Comparison of ENCODE assay signal across 21 cellular contexts in the genomic region with DNA sequence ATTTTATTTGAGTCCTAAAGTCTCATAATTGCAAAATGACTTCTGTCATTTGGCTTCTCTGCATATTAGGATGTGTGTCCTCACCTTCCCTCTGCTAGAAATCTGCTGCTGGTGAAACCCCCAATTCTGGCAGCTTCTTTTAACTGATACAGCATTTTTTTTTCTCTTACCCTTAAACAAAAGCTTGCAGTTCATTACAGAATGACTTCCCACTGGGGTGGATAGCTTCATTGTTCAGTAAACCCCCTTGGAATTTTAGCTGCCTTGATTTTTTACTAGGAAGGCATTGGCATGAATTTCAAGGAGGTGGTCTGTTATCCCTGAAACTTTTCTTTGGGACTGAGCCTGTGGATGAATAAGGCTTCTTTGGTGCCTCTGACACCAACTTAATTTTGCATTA. TPM values are rescaled to one million over a fixed set of nuclear protein-coding genes. Genes with fewer than 3 reads are reported as not detected.
DNase-seq lines count a peak whose midpoint lies in the region; ATAC-seq, FAIRE-seq and TF ChIP-seq lines count a peak whose summit lies in the region.
"Had no signal": no experiment of that assay in that cellular context is flagged by ENCODE, and none has a peak within 500 bp of the region (broad histone marks: within the 10 kb centered on the region; RNA-seq: fewer than 3 reads in every experiment).

No MANE protein-coding gene starts in this region.

- peak overlapping the region; percentile 51 for H3K18ac ChIP-seq in mesendoderm (ENCODE audit: low read length)

- POLR2A ChIA-PET in A673 (lab: Charles Lee; ENCODE audit: low non-redundant PET) (interaction anchor here (0.7 kb wide), 1 partner anchor 17 kb away, joined by 5 read pairs; no protein-coding TSS in a partner anchor), K562 (lab: Yijun Ruan, JAX) (interaction anchor here (1.2 to 1.6 kb wide), 4 partner anchors 10 to 17 kb away, joined by 3 to 6 read pairs (median 4); partner anchors contain the start of gene TSEN15)
- POLR2A ChIA-PET in activated CD4-positive, alpha-beta memory T cell treated with anti-CD3 and anti-CD28 coated beads for 36 hours (lab: Charles Lee) = no interaction called here

- no peaks in the 10 kb centered on the region for H3K27me3 Mint-ChIP-seq in activated CD4-positive, alpha-beta memory T cell treated with anti-CD3 and anti-CD28 coated beads for 36 hours
- H3K27me3 Mint-ChIP-seq: CD8-positive, alpha-beta memory T cell had no signal

- no peaks in the 10 kb centered on the region for H3K9me3 Mint-ChIP-seq in activated CD4-positive, alpha-beta memory T cell treated with anti-CD3 and anti-CD28 coated beads for 36 hours
- H3K9me3 Mint-ChIP-seq: CD8-positive, alpha-beta memory T cell had no signal

- no peak for TF ChIP-seq EP300 in K562 (IDR thresholded peaks at IDR 0.05; ENCODE audit: low read length)

- H3K27me3 ChIP-seq in A673 (replicated peaks; ENCODE audit: insufficient read depth, low read depth, low read length, poor library complexity) (no peaks in the 10 kb centered on the region), HUES48 (ENCODE audit: control insufficient read depth, insufficient read depth, low read length) (no peaks in the 10 kb centered on the region), K562 (ENCODE audit: control insufficient read depth in 2 of 2, insufficient read depth in 2 of 2, low read length in 2 of 2) (no peaks in the 10 kb centered on the region), mesendoderm (ENCODE audit: insufficient read depth, low read length, poor library complexity) (no peaks in the 10 kb centered on the region)

- H3K56ac ChIP-seq in mesendoderm (ENCODE audit: low read length) = no peak overlapping the region

- H3K4ac ChIP-seq in mesendoderm (ENCODE audit: low read depth, low read length) = no peak overlapping the region

- H2BK5ac ChIP-seq in mesendoderm (ENCODE audit: low read length) = no peak overlapping the region

- no peak overlapping the region for H3K9ac ChIP-seq in HUES48 (ENCODE audit: low read depth, low read length)
- H3K9ac ChIP-seq in K562 (ENCODE audit: insufficient read depth in 1 of 2, low read depth in 2 of 2, low read length in 2 of 2) = no peak overlapping the region
- no peak overlapping the region for H3K9ac ChIP-seq in mesendoderm (ENCODE audit: low read length)

- DNase-seq in A673 (ENCODE audit: low spot score) (no peak), K562 (ENCODE audit: extremely low read depth in 1 of 4, low spot score in 3 of 4) (no peak), mesendoderm (peak; percentile 38), NCI-H82 treated with DMSO at 0.1 percent for 48 hours (lab: John Stamatoyannopoulos, UW; ENCODE audit: unreplicated experiment) (no peak)
- DNase-seq in activated effector memory CD4-positive, alpha-beta T cell treated with anti-CD3 and anti-CD28 coated beads, Interleukin-2, amount 50 U/mL, for 16 hours = no peak
- DNase-seq in activated CD4-positive, alpha-beta memory T cell treated with anti-CD3 and anti-CD28 coated beads for 36 hours = no peak
- DNase-seq: Calu3; CD8-positive, alpha-beta memory T cell; NCI-H1105; NCI-H146; NCI-H2029; NCI-H2227 treated with DMSO at 0.1 percent for 48 hours; NCI-H510A; NK-92 treated with Interleukin-12 subunit alpha and Interleukin-12 subunit beta, amount 100 ng/mL, for 24 hours; OCI-M1; Right ventricle myocardium superior had no signal

- no peak overlapping the region for H2AK5ac ChIP-seq in mesendoderm (ENCODE audit: low read length)

- TF ChIP-seq POLR2A in K562 (conservative IDR thresholded peaks at IDR 0.05) = no peak

- H3K4me1 Mint-ChIP-seq in activated CD4-positive, alpha-beta memory T cell treated with anti-CD3 and anti-CD28 coated beads for 36 hours (ENCODE audit: low read depth) = peaks cover 8% of the 10 kb centered on the region

- intact Hi-C loops in A673 (cut with micrococcal nuclease; ENCODE audit: unreplicated experiment) (no loop called here), K562 (cut with micrococcal nuclease) (no loop called here)
- intact Hi-C loops in activated CD4-positive, alpha-beta memory T cell treated with anti-CD3 and anti-CD28 coated beads for 36 hours (cut with micrococcal nuclease) = no loop called here

- H2BK15ac ChIP-seq in mesendoderm (replicated peaks; ENCODE audit: low read depth) = no peak overlapping the region

- ATAC-seq in K562 = no peak
- no peak for ATAC-seq in HG03025 (IDR thresholded peaks at IDR 0.05; ENCODE audit: low FRiP score, unreplicated experiment)

- no peak overlapping the region for H3K4me2 ChIP-seq in K562 (ENCODE audit: insufficient read depth, low read length)
- no peak overlapping the region for H3K4me2 ChIP-seq in mesendoderm (ENCODE audit: low read length)

- TF ChIP-seq RAD21 in K562 (CRISPR knock-in tag; conservative IDR thresholded peaks at IDR 0.05 in 1 of 2, IDR thresholded peaks at IDR 0.05 in 1 of 2) = no peak

- no peak overlapping the region for H3K23ac ChIP-seq in mesendoderm (ENCODE audit: low read length)

- in situ Hi-C loops in K562 (cut with MboI) = no loop called here

- CTCF ChIA-PET in A673 (lab: Charles Lee) = interaction anchor here (0.6 kb wide), 1 partner anchor 565 kb away, joined by 3 read pairs; no protein-coding TSS in a partner anchor
- CTCF ChIA-PET in K562 (lab: Yijun Ruan, JAX; ENCODE audit: low intra/inter-chr PET ratio) = no interaction called here
- CTCF ChIA-PET in activated CD4-positive, alpha-beta memory T cell treated with anti-CD3 and anti-CD28 coated beads for 36 hours (lab: Charles Lee) = no interaction called here

- no peak for FAIRE-seq in K562 (lab: Jason Lieb, UNC)
- FAIRE-seq: GM18507, RCC 7860 had no signal

- H2BK120ac ChIP-seq in mesendoderm (ENCODE audit: low read depth, low read length) = no peak overlapping the region

- no peaks in the 10 kb centered on the region for H3K79me1 ChIP-seq in mesendoderm (ENCODE audit: low read length)

- BruUV-seq in A673 (replicated peaks; lab: Mats Ljungman, UMichigan) (no TSS peak), K562 (replicated peaks; lab: Mats Ljungman, UMichigan) (no TSS peak)

- TF ChIP-seq CTCF in A673 (conservative IDR thresholded peaks at IDR 0.05; ENCODE audit: low read depth, low read length) = no peak
- no peak for TF ChIP-seq CTCF in K562 (IDR thresholded peaks at IDR 0.05 in 2 of 3, conservative IDR thresholded peaks at IDR 0.05 in 1 of 3; ENCODE audit: insufficient read depth in 2 of 3, low read depth in 1 of 3, low read length in 3 of 3)

- H3K79me2 ChIP-seq in K562 (ENCODE audit: control insufficient read depth, insufficient read depth, low read length) = peaks cover 6% of the 10 kb centered on the region; the same call in 2 of the 3 replicates
- no peaks in the 10 kb centered on the region for H3K79me2 ChIP-seq in mesendoderm (ENCODE audit: control insufficient read depth, insufficient read depth, low read length)

- no peak overlapping the region for H3K27ac Mint-ChIP-seq in activated CD4-positive, alpha-beta memory T cell treated with anti-CD3 and anti-CD28 coated beads for 36 hours

- H4K20me1 ChIP-seq in K562 (replicated peaks; ENCODE audit: control insufficient read depth, insufficient read depth, low read length) = no peaks in the 10 kb centered on the region

- no peak overlapping the region for H4K5ac ChIP-seq in mesendoderm (ENCODE audit: low read length)

- H3K4me3 ChIP-seq in A673 (ENCODE audit: low read depth, low read length, poor library complexity, severe bottlenecking) = no peak overlapping the region
- peak overlapping the region; percentile 6; the same call in 1 of the 2 replicates for H3K4me3 ChIP-seq in HUES48 (ENCODE audit: low read depth, low read length)
- no peak overlapping the region for H3K4me3 ChIP-seq in K562
- H3K4me3 ChIP-seq in mesendoderm (ENCODE audit: low read length) = no peak overlapping the region

- no peaks in the 10 kb centered on the region for H3K9me3 ChIP-seq in A673 (ENCODE audit: low read depth, low read length, poor library complexity, severe bottlenecking)
- H3K9me3 ChIP-seq in HUES48 (ENCODE audit: control insufficient read depth, insufficient read depth, low read length) = peaks cover 4% of the 10 kb centered on the region; the same call in 1 of the 2 replicates
- no peaks in the 10 kb centered on the region for H3K9me3 ChIP-seq in K562 (replicated peaks; ENCODE audit: control insufficient read depth, insufficient read depth, low read depth, low read length)

- no peak overlapping the region for H3K4me3 Mint-ChIP-seq in activated CD4-positive, alpha-beta memory T cell treated with anti-CD3 and anti-CD28 coated beads for 36 hours
- H3K4me3 Mint-ChIP-seq: CD8-positive, alpha-beta memory T cell had no signal

- no peak overlapping the region for H2AFZ ChIP-seq in K562 (ENCODE audit: low read depth, low read length)

- H3K36me3 ChIP-seq in A673 (ENCODE audit: insufficient read depth, low read length, poor library complexity, severe bottlenecking) (peaks cover 15% of the 10 kb centered on the region), HUES48 (ENCODE audit: control insufficient read depth, insufficient read depth, low read length) (no peaks in the 10 kb centered on the region), K562 (ENCODE audit: control insufficient read depth, insufficient read depth, low read length) (peaks cover 67% of the 10 kb centered on the region), mesendoderm (ENCODE audit: control insufficient read depth, insufficient read depth, low read length) (no peaks in the 10 kb centered on the region)

- no peak overlapping the region for H4K8ac ChIP-seq in mesendoderm (ENCODE audit: low read depth, low read length)

- H3K4me1 ChIP-seq in A673 (ENCODE audit: insufficient read depth, low read length, poor library complexity, severe bottlenecking) (peaks cover 16% of the 10 kb centered on the region), HUES48 (ENCODE audit: control insufficient read depth, insufficient read depth, low read length) (peaks cover 42% of the 10 kb centered on the region), K562 (replicated peaks in 1 of 2; ENCODE audit: control insufficient read depth in 2 of 2, insufficient read depth in 2 of 2, low read length in 2 of 2) (no peaks in the 10 kb centered on the region), mesendoderm (ENCODE audit: control insufficient read depth, low read depth, low read length) (no peaks in the 10 kb centered on the region)

- peak overlapping the region; percentile 4 for H3K27ac ChIP-seq in A673 (ENCODE audit: low read depth, low read length, poor library complexity, severe bottlenecking)
- H3K27ac ChIP-seq in HUES48 (ENCODE audit: low read depth, low read length) = peak overlapping the region; percentile 75
- no peak overlapping the region for H3K27ac ChIP-seq in K562 (ENCODE audit: extremely low read depth, low read depth, low read length)
- no peak overlapping the region for H3K27ac ChIP-seq in mesendoderm (ENCODE audit: low read depth, low read length)
- H3K27ac ChIP-seq: C4-2B had no signal

- H3K36me3 Mint-ChIP-seq in activated CD4-positive, alpha-beta memory T cell treated with anti-CD3 and anti-CD28 coated beads for 36 hours = peaks cover 33% of the 10 kb centered on the region

- no peaks in the 10 kb centered on the region for H3K9me1 ChIP-seq in K562 (ENCODE audit: control insufficient read depth, insufficient read depth, low read length)

RNA-seq across cellular contexts. Expression of gene TSEN15, which starts 16.8 kb away (rescaled TPM):
- total RNA-seq in A673 (2021) (57.0 and 70.7 TPM in 2 replicates), K562 (2014; rRNA removed) (82.8 and 83.9 TPM in 2 replicates), K562 (2014; rRNA removed; fragmentation: Illumina TruSeq; extraction: Trizol) (121 and 146 TPM in 2 replicates), K562 (2015; rRNA removed; fragmentation: Illumina TruSeq; extraction: Trizol) (83.2 and 92.8 TPM in 2 replicates), K562 (2021) (81.9 and 86.4 TPM in 2 replicates)
- total RNA-seq in K562 (2011; cell fraction: chromatin; rRNA removed; ENCODE audit: low replicate concordance) = 40.1 and 121 TPM in 2 replicates
- total RNA-seq in K562 (2011; cell fraction: nucleolus; rRNA removed) = 27.5 and 40.1 TPM in 2 replicates
- total RNA-seq in K562 (2011; cell fraction: nucleoplasm; rRNA removed) = 71.9 and 122 TPM in 2 replicates
- polyA plus RNA-seq in K562 (2011; rRNA removed) (97.1 and 108 TPM in 2 replicates), K562 (2014; fragmentation: Illumina TruSeq; extraction: Trizol) (106 and 118 TPM in 2 replicates), K562 (2014; fragmentation: Nextera tagmentation; extraction: Ambion mirVana) (10 to 100 TPM; 25.6 to 36.1 TPM), K562 (2014; rRNA removed) (91.3 and 104 TPM in 2 replicates)
- 28.9 and 65.9 TPM in 2 replicates for polyA plus RNA-seq in K562 (2011; cell fraction: cytosol; rRNA removed)
- 65.9 and 104 TPM in 2 replicates for polyA plus RNA-seq in K562 (2011; cell fraction: nucleus; rRNA removed)
- polyA plus RNA-seq in K562 (2012) = 56.9 and 143 TPM in 2 replicates
- polyA minus RNA-seq in K562 (2011; rRNA and poly(A)+ RNA removed) = 87.9 and 108 TPM in 2 replicates
- 43.4 and 50.1 TPM in 2 replicates for polyA minus RNA-seq in K562 (2011; cell fraction: cytosol; rRNA and poly(A)+ RNA removed)
- polyA minus RNA-seq in K562 (2011; cell fraction: nucleus; rRNA and poly(A)+ RNA removed) = 69.7 and 127 TPM in 2 replicates
- 41.5 TPM for polyA plus RNA-seq in mesendoderm (2013, experiment 1 of 2)
- polyA plus RNA-seq in mesendoderm (2013, experiment 2 of 2) = 40.8 TPM
- total RNA-seq in activated CD4-positive, alpha-beta memory T cell treated with anti-CD3 and anti-CD28 coated beads for 36 hours = 10 to 100 TPM; 44.1 to 44.3 TPM

RNA-seq across cellular contexts. Expression of gene COLGALT2, which starts 30.8 kb away (rescaled TPM):
- 15.4 and 17.2 TPM in 2 replicates for total RNA-seq in A673 (2021)
- total RNA-seq in K562 (2011; cell fraction: chromatin; rRNA removed; ENCODE audit: low replicate concordance) = 26.9 and 36.6 TPM in 2 replicates
- total RNA-seq in K562 (2011; cell fraction: nucleolus; rRNA removed) = 22.2 TPM in 2 replicates
- 33.3 and 42.1 TPM in 2 replicates for total RNA-seq in K562 (2011; cell fraction: nucleoplasm; rRNA removed)
- 18.8 and 19.1 TPM in 2 replicates for total RNA-seq in K562 (2014; rRNA removed)
- total RNA-seq in K562 (2014; rRNA removed; fragmentation: Illumina TruSeq; extraction: Trizol) = 19.2 and 23.0 TPM in 2 replicates
- 11.3 and 11.6 TPM in 2 replicates for total RNA-seq in K562 (2015; rRNA removed; fragmentation: Illumina TruSeq; extraction: Trizol)
- 23.2 and 29.1 TPM in 2 replicates for total RNA-seq in K562 (2021)
- 7.4 and 9.3 TPM in 2 replicates for polyA plus RNA-seq in K562 (2011; rRNA removed)
- polyA plus RNA-seq in K562 (2011; cell fraction: cytosol; rRNA removed) = 8.1 and 8.2 TPM in 2 replicates
- polyA plus RNA-seq in K562 (2011; cell fraction: nucleus; rRNA removed) = 36.5 and 59.0 TPM in 2 replicates
- polyA plus RNA-seq in K562 (2012) = 16.0 and 73.3 TPM in 2 replicates
- 29.3 and 32.1 TPM in 2 replicates for polyA plus RNA-seq in K562 (2014; fragmentation: Illumina TruSeq; extraction: Trizol)
- 10 to 100 TPM; 12.1 to 22.4 TPM for polyA plus RNA-seq in K562 (2014; fragmentation: Nextera tagmentation; extraction: Ambion mirVana)
- polyA plus RNA-seq in K562 (2014; rRNA removed) = 15.8 and 18.5 TPM in 2 replicates
- 9.9 and 12.4 TPM in 2 replicates for polyA minus RNA-seq in K562 (2011; rRNA and poly(A)+ RNA removed)
- 8.8 and 9.0 TPM in 2 replicates for polyA minus RNA-seq in K562 (2011; cell fraction: cytosol; rRNA and poly(A)+ RNA removed)
- polyA minus RNA-seq in K562 (2011; cell fraction: nucleus; rRNA and poly(A)+ RNA removed) = 21.8 and 22.5 TPM in 2 replicates
- polyA plus RNA-seq in mesendoderm (2013, experiment 1 of 2) = 5.5 TPM
- polyA plus RNA-seq in mesendoderm (2013, experiment 2 of 2) = 5.7 TPM
- total RNA-seq in activated CD4-positive, alpha-beta memory T cell treated with anti-CD3 and anti-CD28 coated beads for 36 hours = 1 to 10 TPM; 2.3 to 2.5 TPM

Comparison
In these comparisons a context has a peak if more than half of its experiments do, and no peak if none do; other contexts are left out.
1. H3K27ac ChIP-seq: peak in A673 (single experiment) and HUES48 (single experiment); none in K562 (single experiment) and mesendoderm (single experiment).